In the genomic region with DNA sequence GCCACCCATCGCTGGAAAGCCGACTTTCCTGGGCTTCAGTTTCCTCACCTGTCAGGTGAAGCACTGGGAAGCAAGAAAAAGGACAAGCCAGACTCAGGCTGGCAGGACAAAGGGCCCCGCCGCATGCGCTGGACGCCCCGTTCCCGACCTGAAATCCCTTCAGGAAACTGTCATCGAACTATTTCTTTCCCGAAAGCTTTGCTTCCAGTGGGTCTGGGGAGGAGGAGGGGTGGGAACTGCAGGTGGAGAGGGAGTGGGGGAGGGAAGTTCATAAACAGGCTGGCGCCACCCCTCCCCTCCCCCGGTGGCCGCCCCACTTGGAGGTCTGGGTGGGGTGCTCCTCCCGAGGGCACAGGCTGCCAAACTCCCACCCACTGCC, we compare ENCODE assay signal across 8 cellular contexts.
DNase-seq lines count a peak whose midpoint lies in the region; TF ChIP-seq lines count a peak whose summit lies in the region.

No MANE protein-coding gene starts in this region.

- no peaks in the 10 kb centered on the region for H3K36me3 ChIP-seq in cardiac muscle cell
- no peaks in the 10 kb centered on the region for H3K36me3 ChIP-seq in right atrium auricular region
- H3K36me3 ChIP-seq in colonic mucosa = no peaks in the 10 kb centered on the region
- H3K36me3 ChIP-seq in mesenchymal stem cell (ENCODE audit: control insufficient read depth in 1 of 2, insufficient read depth in 2 of 2, low read depth in 1 of 2, low read length in 2 of 2) = no peaks in the 10 kb centered on the region
- no peaks in the 10 kb centered on the region for H3K36me3 ChIP-seq in transverse colon
- no peaks in the 10 kb centered on the region for H3K36me3 ChIP-seq in MG63

- no peak overlapping the region for H2BK120ac ChIP-seq in mesenchymal stem cell (ENCODE audit: low read depth, low read length)

- no peaks in the 10 kb centered on the region for H3K79me1 ChIP-seq in mesenchymal stem cell (replicated peaks; ENCODE audit: low read length, poor library complexity, severe bottlenecking)

- no peak overlapping the region for H3K9ac ChIP-seq in colonic mucosa (ENCODE audit: low read depth in 2 of 2, low read length in 2 of 2)
- H3K9ac ChIP-seq in mesenchymal stem cell (ENCODE audit: low read length) = no peak overlapping the region

- no peak overlapping the region for H2AFZ ChIP-seq in mesenchymal stem cell (ENCODE audit: low read depth, low read length)

- in situ Hi-C loops in transverse colon (cut with MboI; ENCODE audit: low pct_ligation_motif_present in 1 of 4, low pct_unique_long_range_greater_than_20kb in 1 of 4, low sequenced_read_pairs in 3 of 4) = no loop called here

- H3K27ac ChIP-seq in cardiac muscle cell = no peak overlapping the region
- no peak overlapping the region for H3K27ac ChIP-seq in right atrium auricular region
- H3K27ac ChIP-seq in colonic mucosa = no peak overlapping the region
- H3K27ac ChIP-seq in mesenchymal stem cell (ENCODE audit: low read length, poor library complexity, severe bottlenecking) = no peak overlapping the region
- no peak overlapping the region for H3K27ac ChIP-seq in transverse colon

- no peak overlapping the region for H4K8ac ChIP-seq in mesenchymal stem cell (ENCODE audit: low read length)

- H3K23ac ChIP-seq in mesenchymal stem cell (ENCODE audit: low read length in 2 of 2) = no peak overlapping the region

- H3K4me3 ChIP-seq in cardiac muscle cell = peak overlapping the region; percentile 20
- peak overlapping the region in 1 of 2 donors; percentile 21 for H3K4me3 ChIP-seq in right atrium auricular region
- H3K4me3 ChIP-seq in colonic mucosa = peak overlapping the region; percentile 14
- H3K4me3 ChIP-seq in mesenchymal stem cell (ENCODE audit: insufficient read depth in 1 of 2, low read depth in 1 of 2, low read length in 2 of 2) = no peak overlapping the region
- H3K4me3 ChIP-seq in transverse colon = peak overlapping the region in 3 of 4 donors; percentile 18 to 43 (median 18)
- no peak overlapping the region for H3K4me3 ChIP-seq in MG63

- no peak overlapping the region for H2AK5ac ChIP-seq in mesenchymal stem cell (ENCODE audit: low read length, severe bottlenecking)

- no peak overlapping the region for H3K18ac ChIP-seq in mesenchymal stem cell (ENCODE audit: low read depth in 1 of 2, low read length in 2 of 2)

- H3K27me3 ChIP-seq in cardiac muscle cell (peaks cover 25% of the 10 kb centered on the region), right atrium auricular region (peaks cover 0 to 7% of the 10 kb centered on the region in 2 donors), colonic mucosa (no peaks in the 10 kb centered on the region), mesenchymal stem cell (ENCODE audit: control insufficient read depth in 1 of 2, insufficient read depth in 1 of 2, low read length in 2 of 2) (peaks cover 24 to 34% of the 10 kb centered on the region in 2 experiments), transverse colon (peaks cover 34% of the 10 kb centered on the region), MG63 (0 out of 2 replicates have a peak, but pooled peaks cover 2% of the 10 kb centered on the region)

- TF ChIP-seq CTCF in cardiac muscle cell (IDR thresholded peaks at IDR 0.05; ENCODE audit: low read depth, low read length) = no peak
- no peak for TF ChIP-seq CTCF in right atrium auricular region (IDR thresholded peaks at IDR 0.05)
- no peak for TF ChIP-seq CTCF in colonic mucosa (IDR thresholded peaks at IDR 0.05)
- TF ChIP-seq CTCF in transverse colon (IDR thresholded peaks at IDR 0.05) = no peak

- TF ChIP-seq POLR2A in transverse colon (IDR thresholded peaks at IDR 0.05) = no peak

- no peak overlapping the region for H2BK15ac ChIP-seq in mesenchymal stem cell (ENCODE audit: low read depth, poor library complexity, severe bottlenecking)

- no peak overlapping the region for H3K4ac ChIP-seq in mesenchymal stem cell (ENCODE audit: low read depth in 1 of 2, low read length in 2 of 2)

- no peak overlapping the region for H4K91ac ChIP-seq in mesenchymal stem cell (ENCODE audit: low read length)

- no peak overlapping the region for H3K14ac ChIP-seq in mesenchymal stem cell (ENCODE audit: low read length in 2 of 2)

- DNase-seq in cardiac muscle cell (ENCODE audit: low read depth in 1 of 2, low spot score in 1 of 2) = no peak
- DNase-seq in right atrium auricular region (ENCODE audit: low spot score) = no peak
- no peak for DNase-seq in colonic mucosa
- DNase-seq in mesenchymal stem cell = no peak
- DNase-seq in transverse colon = peak; percentile 7
- DNase-seq in NK-92 treated with Interleukin-12 subunit alpha and Interleukin-12 subunit beta, amount 100 ng/mL, for 24 hours (lab: John Stamatoyannopoulos, UW) = no peak
- DNase-seq in MG63 = no peak
- no peak for DNase-seq in GF-D8 (lab: John Stamatoyannopoulos, UW)

- TF ChIP-seq EP300 in transverse colon (IDR thresholded peaks at IDR 0.05; ENCODE audit: low read depth) = no peak

- no peaks in the 10 kb centered on the region for H3K4me1 ChIP-seq in cardiac muscle cell (ENCODE audit: low read depth)
- H3K4me1 ChIP-seq in right atrium auricular region = peaks cover 0 to 9% of the 10 kb centered on the region in 2 donors
- H3K4me1 ChIP-seq in colonic mucosa = no peaks in the 10 kb centered on the region
- H3K4me1 ChIP-seq in mesenchymal stem cell (ENCODE audit: control insufficient read depth, insufficient read depth, low read depth, low read length) = peaks cover 9% of the 10 kb centered on the region
- H3K4me1 ChIP-seq in transverse colon = peaks cover 0 to 7% (median 3%) of the 10 kb centered on the region in 4 donors

- H2BK12ac ChIP-seq in mesenchymal stem cell (ENCODE audit: low read length in 2 of 2) = no peak overlapping the region

- H3K4me2 ChIP-seq in mesenchymal stem cell (ENCODE audit: low read length, poor library complexity, severe bottlenecking) = peak overlapping the region; percentile 63

- no peaks in the 10 kb centered on the region for H3K9me3 ChIP-seq in cardiac muscle cell (ENCODE audit: low read depth)
- no peaks in the 10 kb centered on the region for H3K9me3 ChIP-seq in right atrium auricular region
- H3K9me3 ChIP-seq in colonic mucosa = no peaks in the 10 kb centered on the region
- no peaks in the 10 kb centered on the region for H3K9me3 ChIP-seq in mesenchymal stem cell (ENCODE audit: control insufficient read depth, low read length)
- H3K9me3 ChIP-seq in transverse colon = no peaks in the 10 kb centered on the region
- H3K9me3 ChIP-seq in MG63 = no peaks in the 10 kb centered on the region

- WGBS in mesenchymal stem cell = 16% methylated on average over 12 of the region's 14 CpGs
- WGBS in transverse colon (ENCODE audit: low coverage in 1 of 2), 2 donors = 36 to 38% methylated on average over 10 to 13 of the region's 14 CpGs

- intact Hi-C loops in colonic mucosa (cut with DNase I) (no loop called here), transverse colon (cut with DNase I; ENCODE audit: low total_unique reads) (no loop called here)

- H2BK5ac ChIP-seq in mesenchymal stem cell (ENCODE audit: low read depth, low read length, poor library complexity, severe bottlenecking) = no peak overlapping the region

Comparison
In these comparisons a context has a peak if more than half of its experiments do, and no peak if none do; other contexts are left out.
1. H3K4me3 ChIP-seq: peak in cardiac muscle cell (single experiment), colonic mucosa (single experiment) and transverse colon (3 of 4); none in mesenchymal stem cell (0 of 2) and MG63 (single experiment).